Comparison of ENCODE assay signal across 1 cellular context in genomic region chr10:102657451-102657850, GRCh38.
TF ChIP-seq lines count a peak whose summit lies in the region.

No MANE protein-coding gene starts in this region.

TF ChIP-seq in HepG2, 621 proteins besides CTCF, POLR2A, EP300 and RAD21:
- TF ChIP-seq SRSF9 (IDR thresholded peaks at IDR 0.05; ENCODE audit: borderline replicate concordance, insufficient read depth, low read depth, low read length, poor library complexity, severe bottlenecking) (no peak), ZNF496 (CRISPR knock-in tag; IDR thresholded peaks at IDR 0.05; ENCODE audit: insufficient replicate concordance) (no peak), HMGXB4 (CRISPR knock-in tag; IDR thresholded peaks at IDR 0.05; ENCODE audit: borderline replicate concordance in 1 of 2, low read depth in 1 of 2) (no peak), POLR2AphosphoS2 (IDR thresholded peaks at IDR 0.05; ENCODE audit: low read depth, low read length) (no peak), MTA3 (CRISPR knock-in tag; IDR thresholded peaks at IDR 0.05) (no peak), ZNF20 (CRISPR knock-in tag; IDR thresholded peaks at IDR 0.05) (no peak), ZNF816 (CRISPR knock-in tag; IDR thresholded peaks at IDR 0.05; ENCODE audit: borderline replicate concordance) (no peak), THAP11 (CRISPR knock-in tag; IDR thresholded peaks at IDR 0.05) (no peak), RCOR2 (CRISPR knock-in tag; IDR thresholded peaks at IDR 0.05) (no peak), YEATS2 (CRISPR knock-in tag; IDR thresholded peaks at IDR 0.05; ENCODE audit: borderline replicate concordance) (no peak), ATAD3A (CRISPR knock-in tag; IDR thresholded peaks at IDR 0.05) (no peak), IKZF4 (CRISPR knock-in tag; IDR thresholded peaks at IDR 0.05; ENCODE audit: borderline replicate concordance, low read depth, not compliant biosample characterization) (no peak), ZNF7 (CRISPR knock-in tag; IDR thresholded peaks at IDR 0.05) (no peak)
